Comparison of ENCODE assay signal across 1 cellular context in genomic region chr18:54737986-54738385, GRCh38.
TF ChIP-seq lines count a peak whose summit lies in the region.

No MANE protein-coding gene starts in this region.

TF ChIP-seq in HCT116, 20 proteins besides CTCF, POLR2A, EP300 and RAD21 (continued from another document):
- TF ChIP-seq ZBTB33 (IDR thresholded peaks at IDR 0.05; ENCODE audit: extremely low read depth, insufficient replicate concordance, low read length) = no peak
- TF ChIP-seq FOSL1 (IDR thresholded peaks at IDR 0.05; ENCODE audit: low read depth) = peak; percentile 71
- peak; percentile 46 for TF ChIP-seq JUND (IDR thresholded peaks at IDR 0.05)
- TF ChIP-seq SRF (IDR thresholded peaks at IDR 0.05; ENCODE audit: low read depth) = no peak
TF ChIP-seq in HCT116: peak in this region for 2.
